ENCODE assay signal across 11 cellular contexts in genomic region chr6:13278184-13278583, GRCh38. TPM values are rescaled to one million over a fixed set of nuclear protein-coding genes. Genes with fewer than 3 reads are reported as not detected.
A peak's percentile ranks its signal among the peaks of the same experiment; 100 is the strongest.
DNase-seq lines count a peak whose midpoint lies in the region; ATAC-seq, FAIRE-seq and TF ChIP-seq lines count a peak whose summit lies in the region.
"Had no signal": no experiment of that assay in that cellular context is flagged by ENCODE, and none has a peak within 500 bp of the region (broad histone marks: within the 10 kb centered on the region; RNA-seq: fewer than 3 reads in every experiment).

No MANE protein-coding gene starts in this region.

- no peak overlapping the region for H3K27ac ChIP-seq in gastroesophageal sphincter
- H3K27ac ChIP-seq: SJSA1 had no signal

- no peak for TF ChIP-seq EP300 in gastroesophageal sphincter (IDR thresholded peaks at IDR 0.05)

- H3K4me3 ChIP-seq in gastroesophageal sphincter = no peak overlapping the region
- H3K4me3 ChIP-seq: SJSA1, skin epidermis had no signal

- no peak for TF ChIP-seq POLR2A in gastroesophageal sphincter (IDR thresholded peaks at IDR 0.05)

- ATAC-seq in gastroesophageal sphincter = no peak
- ATAC-seq: activated T-cell treated with anti-CD3 and anti-CD28 coated beads, Interleukin-2, amount 50 U/mL, for 4 hours; left colon had no signal

- no peak for FAIRE-seq in D721Med (lab: Jason Lieb, UNC)

- no peaks in the 10 kb centered on the region for H3K4me1 ChIP-seq in gastroesophageal sphincter
- H3K4me1 ChIP-seq: SJSA1 had no signal

- in situ Hi-C loops in GM13977 (cut with MboI; ENCODE audit: low pct_unique_long_range_greater_than_20kb, low sequenced_read_pairs, unreplicated experiment) = no loop called here

- H3K27me3 ChIP-seq in gastroesophageal sphincter = no peaks in the 10 kb centered on the region
- H3K27me3 ChIP-seq: SJSA1 had no signal

- no peaks in the 10 kb centered on the region for H3K9me3 ChIP-seq in gastroesophageal sphincter
- H3K9me3 ChIP-seq: SJSA1 had no signal

- 63 to 88% methylated on average over 3 to 4 of the region's 5 CpGs for WGBS in gastroesophageal sphincter (ENCODE audit: low coverage in 1 of 2), 2 donors

- DNase-seq in D721Med (ENCODE audit: insufficient read length, low spot score) (no peak), GM13977 (ENCODE audit: low spot score) (no peak), SW480 (ENCODE audit: low spot score) (peak; percentile 12), left kidney (ENCODE audit: low read depth, low spot score) (peak; percentile 31), NOMO-1 (lab: John Stamatoyannopoulos, UW; ENCODE audit: unreplicated experiment in 2 of 2) (no peak), DMS114 treated with DMSO at 0.1 percent for 48 hours (lab: John Stamatoyannopoulos, UW; ENCODE audit: unreplicated experiment) (no peak)
- DNase-seq: activated T-cell treated with anti-CD3 and anti-CD28 coated beads, Interleukin-2, amount 50 U/mL, for 4 hours; left colon had no signal

- peak; percentile 16 for TF ChIP-seq CTCF in D721Med (IDR thresholded peaks at IDR 0.05; ENCODE audit: insufficient read depth, missing control alignments)
- TF ChIP-seq CTCF in GM13977 (IDR thresholded peaks at IDR 0.05; ENCODE audit: extremely low read depth, insufficient read depth, missing control alignments) = peak; percentile 35
- TF ChIP-seq CTCF in gastroesophageal sphincter (IDR thresholded peaks at IDR 0.05) = no peak

- H3K36me3 ChIP-seq in gastroesophageal sphincter = peaks cover 0 to 10% of the 10 kb centered on the region in 2 donors
- H3K36me3 ChIP-seq: SJSA1 had no signal

RNA-seq across cellular contexts. Expression of gene TBC1D7, which starts 50.2 kb away (rescaled TPM):
- total RNA-seq in gastroesophageal sphincter = 10 to 100 TPM in 1 of 4 donors, 1 to 10 TPM in 3; 5.1 to 14.5 (median 7.3) TPM

Comparison
In these comparisons a context has a peak if more than half of its experiments do, and no peak if none do; other contexts are left out.
1. DNase-seq: peak in SW480 (single experiment) and left kidney (single experiment); none in D721Med (single experiment), GM13977 (single experiment), NOMO-1 (0 of 2) and DMS114 treated with DMSO at 0.1 percent for 48 hours (single experiment).
2. CTCF ChIP-seq: peak in D721Med (single experiment) and GM13977 (single experiment); none in gastroesophageal sphincter (0 of 4).